In genomic region chr2:108589786-108590185, GRCh38 we compare ENCODE assay signal across 19 cellular contexts. TPM values are rescaled to one million over a fixed set of nuclear protein-coding genes. Genes with fewer than 3 reads are reported as not detected.
DNase-seq lines count a peak whose midpoint lies in the region; ATAC-seq and TF ChIP-seq lines count a peak whose summit lies in the region.
"Had no signal": no experiment of that assay in that cellular context is flagged by ENCODE, and none has a peak within 500 bp of the region (broad histone marks: within the 10 kb centered on the region; RNA-seq: fewer than 3 reads in every experiment).

No MANE protein-coding gene starts in this region.

- H3F3A ChIP-seq in DOHH2 (ENCODE audit: control insufficient read depth, insufficient read depth): peaks cover 13% of the 10 kb centered on the region

- H3K36me3 Mint-ChIP-seq in activated naive CD8-positive, alpha-beta T cell treated with anti-CD3 and anti-CD28 coated beads, Interleukin-2, amount 50 U/mL, for 24 hours (ENCODE audit: low read depth): no peaks in the 10 kb centered on the region

- peak overlapping the region; percentile 25; the same call in 1 of the 2 replicates for H3K4me2 ChIP-seq in DOHH2 (ENCODE audit: low read length)
- H3K4me2 ChIP-seq: neural progenitor cell had no signal

- ATAC-seq in activated naive CD8-positive, alpha-beta T cell treated with anti-CD3 and anti-CD28 coated beads, Interleukin-2, amount 50 U/mL, for 24 hours: no peak
- ATAC-seq in gastroesophageal sphincter: no peak
- ATAC-seq: activated CD8-positive, alpha-beta T cell treated with anti-CD3 and anti-CD28 coated beads for 36 hours; stimulated activated naive CD8-positive, alpha-beta T cell treated with anti-CD3 and anti-CD28 coated beads, Interleukin-15, amount 100 ng/mL, for 72 hours had no signal

- no peak overlapping the region for H3K4me3 Mint-ChIP-seq in activated naive CD8-positive, alpha-beta T cell treated with anti-CD3 and anti-CD28 coated beads, Interleukin-2, amount 50 U/mL, for 24 hours
- H3K4me3 Mint-ChIP-seq: activated CD8-positive, alpha-beta T cell treated with anti-CD3 and anti-CD28 coated beads for 36 hours; activated naive CD8-positive, alpha-beta T cell; neural progenitor cell had no signal

- no peak for TF ChIP-seq CTCF in DOHH2 (IDR thresholded peaks at IDR 0.05; ENCODE audit: low read depth, low read length, poor library complexity, severe bottlenecking)
- TF ChIP-seq CTCF in gastroesophageal sphincter (IDR thresholded peaks at IDR 0.05): no peak
- TF ChIP-seq CTCF in lower leg skin (IDR thresholded peaks at IDR 0.05): no peak

- H3K27me3 ChIP-seq in DOHH2 (ENCODE audit: control insufficient read depth, low read length) (no peaks in the 10 kb centered on the region), gastroesophageal sphincter (no peaks in the 10 kb centered on the region), skeletal muscle tissue (ENCODE audit: control insufficient read depth in 3 of 3, insufficient read depth in 3 of 3, low read length in 3 of 3) (no peaks in the 10 kb centered on the region)
- H3K27me3 ChIP-seq: neural progenitor cell had no signal

- no peak overlapping the region for H3K4me3 ChIP-seq in DOHH2 (ENCODE audit: low read length)
- no peak overlapping the region for H3K4me3 ChIP-seq in gastroesophageal sphincter
- no peak overlapping the region for H3K4me3 ChIP-seq in skeletal muscle tissue (ENCODE audit: low read length in 3 of 3)
- no peak overlapping the region for H3K4me3 ChIP-seq in lower leg skin (ENCODE audit: low read depth, poor library complexity, severe bottlenecking)
- H3K4me3 ChIP-seq: neural progenitor cell had no signal

- H3K4me1 Mint-ChIP-seq in activated naive CD8-positive, alpha-beta T cell treated with anti-CD3 and anti-CD28 coated beads, Interleukin-2, amount 50 U/mL, for 24 hours: peaks cover 69% of the 10 kb centered on the region

- H3K27me3 Mint-ChIP-seq in activated naive CD8-positive, alpha-beta T cell treated with anti-CD3 and anti-CD28 coated beads, Interleukin-2, amount 50 U/mL, for 24 hours: no peaks in the 10 kb centered on the region
- H3K27me3 Mint-ChIP-seq: activated CD8-positive, alpha-beta T cell treated with anti-CD3 and anti-CD28 coated beads for 36 hours; activated naive CD8-positive, alpha-beta T cell; stimulated activated naive CD8-positive, alpha-beta T cell treated with anti-CD3 and anti-CD28 coated beads, Interleukin-15, amount 100 ng/mL, for 72 hours had no signal

- WGBS in gastroesophageal sphincter (ENCODE audit: low coverage in 1 of 2), 2 donors: 42 to 46% methylated on average over 2 of the region's 2 CpGs
- WGBS in lower leg skin, 2 donors: 82 to 86% methylated on average over 2 of the region's 2 CpGs

- H3K27ac ChIP-seq in DOHH2 (ENCODE audit: low read depth, low read length): no peak overlapping the region
- peak overlapping the region in 3 of 4 donors; percentile 34 to 80 (median 72) for H3K27ac ChIP-seq in gastroesophageal sphincter
- peak overlapping the region; percentile 87 for H3K27ac ChIP-seq in skeletal muscle tissue (ENCODE audit: low read depth, low read length)
- H3K27ac ChIP-seq: neural progenitor cell had no signal

- no peak for TF ChIP-seq POLR2A in gastroesophageal sphincter (IDR thresholded peaks at IDR 0.05)
- TF ChIP-seq POLR2A in lower leg skin (IDR thresholded peaks at IDR 0.05): no peak

- no peaks in the 10 kb centered on the region for H3K9me3 Mint-ChIP-seq in activated naive CD8-positive, alpha-beta T cell treated with anti-CD3 and anti-CD28 coated beads, Interleukin-2, amount 50 U/mL, for 24 hours
- H3K9me3 Mint-ChIP-seq: activated CD8-positive, alpha-beta T cell treated with anti-CD3 and anti-CD28 coated beads for 36 hours; neural progenitor cell; stimulated activated naive CD8-positive, alpha-beta T cell treated with anti-CD3 and anti-CD28 coated beads, Interleukin-15, amount 100 ng/mL, for 72 hours had no signal

- H3K4me1 ChIP-seq in DOHH2 (ENCODE audit: control insufficient read depth, low read length) (peaks cover 69% of the 10 kb centered on the region), gastroesophageal sphincter (peaks cover 42 to 90% (median 53%) of the 10 kb centered on the region in 3 donors), skeletal muscle tissue (ENCODE audit: control insufficient read depth in 3 of 3, insufficient read depth in 3 of 3, low read length in 3 of 3) (peaks cover 43 to 57% (median 54%) of the 10 kb centered on the region in 3 donors)

- intact Hi-C loops in lower leg skin (cut with DNase I; ENCODE audit: low total_unique reads): no loop called here

- H3K9me3 ChIP-seq in DOHH2 (ENCODE audit: control insufficient read depth, insufficient read depth, low read length) (no peaks in the 10 kb centered on the region), gastroesophageal sphincter (no peaks in the 10 kb centered on the region), skeletal muscle tissue (ENCODE audit: control insufficient read depth in 3 of 3, low read length in 3 of 3) (no peaks in the 10 kb centered on the region)

- H3K36me3 ChIP-seq in DOHH2 (ENCODE audit: control insufficient read depth, low read length): no peaks in the 10 kb centered on the region
- H3K36me3 ChIP-seq in gastroesophageal sphincter: no peaks in the 10 kb centered on the region
- no peaks in the 10 kb centered on the region for H3K36me3 ChIP-seq in skeletal muscle tissue (ENCODE audit: control insufficient read depth in 3 of 3, insufficient read depth in 3 of 3, low read length in 3 of 3)
- H3K36me3 ChIP-seq: neural progenitor cell had no signal

- TF ChIP-seq EP300 in gastroesophageal sphincter (IDR thresholded peaks at IDR 0.05): no peak

- no peaks in the 10 kb centered on the region for H3K9me2 ChIP-seq in DOHH2 (replicated peaks; ENCODE audit: control insufficient read depth, low read length)

- peaks cover 92% of the 10 kb centered on the region for H3K79me2 ChIP-seq in DOHH2 (ENCODE audit: control insufficient read depth, low read length)

- DNase-seq in activated naive CD8-positive, alpha-beta T cell treated with anti-CD3 and anti-CD28 coated beads, Interleukin-2, amount 50 U/mL, for 24 hours: no peak
- DNase-seq in H4 (ENCODE audit: low spot score) (no peak), HCEC 1CT (no peak), NCI-H2107 (lab: John Stamatoyannopoulos, UW) (no peak), lower leg skin (ENCODE audit: low spot score in 2 of 2) (no peak)
- DNase-seq: activated T-cell treated with anti-CD3 and anti-CD28 coated beads, Interleukin-2, amount 50 U/mL, for 48 hours; COR-L47; head of caudate nucleus; islet precursor cell; NCI-H2029; NCI-H510A treated with DMSO at 0.1 percent for 48 hours; Right ventricle myocardium superior; stimulated activated naive CD8-positive, alpha-beta T cell treated with anti-CD3 and anti-CD28 coated beads, Interleukin-15, amount 100 ng/mL, for 72 hours had no signal

- peaks cover 21% of the 10 kb centered on the region; the same call in 1 of the 2 replicates for H4K20me1 ChIP-seq in DOHH2 (ENCODE audit: control insufficient read depth, insufficient read depth, low read depth, low read length)

- no peak overlapping the region for H3K9ac ChIP-seq in skeletal muscle tissue (ENCODE audit: low read depth in 1 of 3, low read length in 3 of 3)
- H3K9ac ChIP-seq: neural progenitor cell had no signal

- peak overlapping the region; percentile 82 for H3K27ac Mint-ChIP-seq in activated naive CD8-positive, alpha-beta T cell treated with anti-CD3 and anti-CD28 coated beads, Interleukin-2, amount 50 U/mL, for 24 hours
- H3K27ac Mint-ChIP-seq: activated CD8-positive, alpha-beta T cell treated with anti-CD3 and anti-CD28 coated beads for 36 hours; activated naive CD8-positive, alpha-beta T cell; neural progenitor cell; stimulated activated naive CD8-positive, alpha-beta T cell treated with anti-CD3 and anti-CD28 coated beads, Interleukin-15, amount 100 ng/mL, for 72 hours had no signal

RNA-seq across cellular contexts. Expression of gene LIMS1, which starts 55.5 kb away (rescaled TPM):
- 100 to 1,000 TPM in 3 of 4 donors, 10 to 100 TPM in 1; 79.6 to 119 (median 116) TPM for total RNA-seq in gastroesophageal sphincter
- total RNA-seq in skeletal muscle tissue: 26.6 TPM
- 31.6 and 50.6 TPM in 2 replicates for total RNA-seq in H4 (2014; rRNA removed; shearing (Covaris generic))
- total RNA-seq in lower leg skin: 10 to 100 TPM; 43.6 to 89.3 (median 59.6) TPM
